30 cellular contexts compared by ENCODE assay signal in the genomic region with DNA sequence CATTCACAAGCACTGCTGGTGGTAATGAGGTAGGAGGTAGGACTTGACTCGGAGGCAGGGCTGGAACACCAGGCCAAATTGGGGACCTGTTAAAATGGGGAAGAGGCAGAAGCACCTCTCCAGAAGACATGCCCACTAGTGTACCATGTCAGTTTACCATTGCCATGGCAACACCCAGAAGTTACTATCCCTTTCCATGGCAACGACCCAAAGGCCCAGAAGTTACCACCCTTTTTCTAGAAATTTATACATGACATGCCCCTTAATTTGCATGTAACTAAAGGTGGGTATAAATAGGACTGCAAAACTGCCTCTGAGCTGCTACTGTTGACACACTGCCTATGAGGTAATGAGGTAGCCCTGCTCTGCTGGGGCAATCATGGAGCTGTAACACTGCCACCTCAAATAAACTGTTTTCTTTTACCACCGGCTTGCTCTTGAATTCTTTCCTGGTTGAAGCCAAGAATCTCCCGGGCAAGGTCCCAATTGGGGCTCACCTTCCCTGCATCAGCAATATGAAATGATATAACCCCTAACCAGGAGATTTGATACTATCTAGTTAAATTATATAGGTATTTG. TPM values are rescaled to one million over a fixed set of nuclear protein-coding genes. Genes with fewer than 3 reads are reported as not detected.
DNase-seq lines count a peak whose midpoint lies in the region; ATAC-seq, FAIRE-seq and TF ChIP-seq lines count a peak whose summit lies in the region.
"Had no signal": no experiment of that assay in that cellular context is flagged by ENCODE, and none has a peak within 500 bp of the region (broad histone marks: within the 10 kb centered on the region; RNA-seq: fewer than 3 reads in every experiment).

No MANE protein-coding gene starts in this region.

- CTCF ChIA-PET in K562 (lab: Yijun Ruan, JAX; ENCODE audit: low intra/inter-chr PET ratio), result no interaction called here

- no peak for ATAC-seq in K562
- ATAC-seq in mucosa of descending colon, result peak; percentile 66
- ATAC-seq in left ventricle myocardium superior, result no peak
- no peak for ATAC-seq in HG02840 (IDR thresholded peaks at IDR 0.05; ENCODE audit: low FRiP score, unreplicated experiment)
- ATAC-seq: CD8-positive, alpha-beta T cell; GM23338; Panc1 had no signal

- intact Hi-C loops in K562 (cut with micrococcal nuclease) (no loop called here), mucosa of descending colon (cut with DNase I, micrococcal nuclease) (no loop called here), left ventricle myocardium superior (cut with micrococcal nuclease) (no loop called here)

- no peaks in the 10 kb centered on the region for H3F3A ChIP-seq in MM.1S (ENCODE audit: insufficient read depth, low read length)

- H3K4me2 ChIP-seq in MM.1S (ENCODE audit: low read depth, low read length), result no peak overlapping the region
- H3K4me2 ChIP-seq in K562 (ENCODE audit: insufficient read depth, low read length), result no peak overlapping the region
- H3K4me2 ChIP-seq: GM23338 had no signal

- in situ Hi-C loops in K562 (cut with MboI), result no loop called here

- FAIRE-seq in K562 (lab: Jason Lieb, UNC), result no peak
- FAIRE-seq: GM12891 had no signal

- BruUV-seq in K562 (replicated peaks; lab: Mats Ljungman, UMichigan), result no TSS peak

- H3K4me1 ChIP-seq in MM.1S (ENCODE audit: low read length) (no peaks in the 10 kb centered on the region), K562 (replicated peaks in 1 of 2; ENCODE audit: control insufficient read depth in 2 of 2, insufficient read depth in 2 of 2, low read length in 2 of 2) (no peaks in the 10 kb centered on the region), mucosa of descending colon (ENCODE audit: low read depth) (no peaks in the 10 kb centered on the region)
- H3K4me1 ChIP-seq: Caco-2 had no signal

- WGBS in K562 (ENCODE audit: insufficient coverage, low coverage, missing lambda C conversion rate), result 13% methylated on average over 4 of the region's 4 CpGs

- TF ChIP-seq EP300 in K562 (IDR thresholded peaks at IDR 0.05; ENCODE audit: low read length), result no peak

- H3K36me3 ChIP-seq in MM.1S (replicated peaks; ENCODE audit: insufficient read depth, low read length), result no peaks in the 10 kb centered on the region
- no peaks in the 10 kb centered on the region for H3K36me3 ChIP-seq in K562 (ENCODE audit: control insufficient read depth, insufficient read depth, low read length)
- H3K36me3 ChIP-seq in mucosa of descending colon (ENCODE audit: low read depth), result no peaks in the 10 kb centered on the region
- H3K36me3 ChIP-seq: MG63 had no signal

- DNase-seq in DMS53 (lab: John Stamatoyannopoulos, UW) (peak; percentile 22), DMS53 treated with DMSO at 0.1 percent for 48 hours (lab: John Stamatoyannopoulos, UW; ENCODE audit: unreplicated experiment) (no peak), MM.1S (peak; percentile 8), K562 (ENCODE audit: extremely low read depth in 1 of 4, low spot score in 3 of 4) (no peak), mucosa of descending colon (peak in 1 of 3 donors; percentile 29), left ventricle myocardium superior (no peak), NCI-H510A (lab: John Stamatoyannopoulos, UW) (no peak)
- DNase-seq: Caco-2; CD8-positive, alpha-beta T cell; DMS79 treated with DMSO at 0.1 percent for 48 hours; GF-D8; HCEC 1CT; Kasumi-1; MG63; NCI-H1048; NCI-H1417; NCI-H1694; NCI-H2029 treated with DMSO at 0.1 percent for 48 hours; NCI-H2171; NCI-H524 treated with DMSO at 0.1 percent for 48 hours; NCI-H774; SHP77 had no signal

- H4K20me1 ChIP-seq in MM.1S (ENCODE audit: insufficient read depth, low read length) (no peaks in the 10 kb centered on the region), K562 (replicated peaks; ENCODE audit: control insufficient read depth, insufficient read depth, low read length) (no peaks in the 10 kb centered on the region)

- no peak overlapping the region for H3K4me3 ChIP-seq in MM.1S (ENCODE audit: low read length)
- no peak overlapping the region for H3K4me3 ChIP-seq in K562
- no peak overlapping the region for H3K4me3 ChIP-seq in mucosa of descending colon
- H3K4me3 ChIP-seq: GM23338, MG63 had no signal

- no peaks in the 10 kb centered on the region for H3K9me1 ChIP-seq in K562 (ENCODE audit: control insufficient read depth, insufficient read depth, low read length)

- TF ChIP-seq CTCF in MM.1S (IDR thresholded peaks at IDR 0.05; ENCODE audit: low read length) (no peak), K562 (IDR thresholded peaks at IDR 0.05 in 2 of 3, conservative IDR thresholded peaks at IDR 0.05 in 1 of 3; ENCODE audit: insufficient read depth in 2 of 3, low read depth in 1 of 3, low read length in 3 of 3) (no peak), mucosa of descending colon (IDR thresholded peaks at IDR 0.05) (no peak)

- POLR2A ChIA-PET in K562 (lab: Yijun Ruan, JAX), result interaction anchor here (0.5 kb wide), 1 partner anchor 400 kb away, joined by 4 read pairs; no protein-coding TSS in a partner anchor

- TF ChIP-seq RAD21 in K562 (CRISPR knock-in tag; conservative IDR thresholded peaks at IDR 0.05 in 1 of 2, IDR thresholded peaks at IDR 0.05 in 1 of 2), result no peak

- H3K9ac ChIP-seq in MM.1S (ENCODE audit: low read length) (no peak overlapping the region), K562 (ENCODE audit: insufficient read depth in 1 of 2, low read depth in 2 of 2, low read length in 2 of 2) (no peak overlapping the region)

- H3K27ac ChIP-seq in MM.1S (ENCODE audit: low read length) (no peak overlapping the region), K562 (ENCODE audit: extremely low read depth, low read depth, low read length) (no peak overlapping the region)
- H3K27ac ChIP-seq: 22Rv1, C4-2B, RWPE1 had no signal

- no peaks in the 10 kb centered on the region for H3K79me2 ChIP-seq in MM.1S (ENCODE audit: low read length)
- no peaks in the 10 kb centered on the region for H3K79me2 ChIP-seq in K562 (ENCODE audit: control insufficient read depth, insufficient read depth, low read length)

- H3K9me3 ChIP-seq in MM.1S (replicated peaks; ENCODE audit: insufficient read depth, low read length) (no peaks in the 10 kb centered on the region), K562 (replicated peaks; ENCODE audit: control insufficient read depth, insufficient read depth, low read depth, low read length) (no peaks in the 10 kb centered on the region), mucosa of descending colon (no peaks in the 10 kb centered on the region)
- H3K9me3 ChIP-seq: Caco-2, MG63 had no signal

- H3K27me3 ChIP-seq in MM.1S (replicated peaks; ENCODE audit: insufficient read depth, low read length) (no peaks in the 10 kb centered on the region), K562 (ENCODE audit: control insufficient read depth in 2 of 2, insufficient read depth in 2 of 2, low read length in 2 of 2) (no peaks in the 10 kb centered on the region)
- H3K27me3 ChIP-seq: MG63 had no signal

- no peak for TF ChIP-seq POLR2A in K562 (conservative IDR thresholded peaks at IDR 0.05)

- H3K9me2 ChIP-seq in MM.1S (replicated peaks; ENCODE audit: insufficient read depth, low read length), result no peaks in the 10 kb centered on the region

- H2AFZ ChIP-seq in MM.1S (ENCODE audit: low read length), result no peak overlapping the region
- H2AFZ ChIP-seq in K562 (ENCODE audit: low read depth, low read length), result no peak overlapping the region
- H2AFZ ChIP-seq: GM23338 had no signal

TF ChIP-seq in K562, 482 proteins besides CTCF, POLR2A, EP300 and RAD21:
- no peak for TF ChIP-seq XRCC5 (IDR thresholded peaks at IDR 0.05; ENCODE audit: low read depth, low read length)
- TF ChIP-seq ZNF586 (CRISPR knock-in tag; conservative IDR thresholded peaks at IDR 0.05), result no peak
- peak; percentile 70 for TF ChIP-seq RFX1 (IDR thresholded peaks at IDR 0.05)

RNA-seq across cellular contexts. Expression of a gene that starts 13.9 kb away (rescaled TPM):
- total RNA-seq in K562 (2011; cell fraction: chromatin; rRNA removed; ENCODE audit: low replicate concordance), result 17.1 and 41.1 TPM in 2 replicates
- total RNA-seq in K562 (2011; cell fraction: nucleolus; rRNA removed), result 12.8 and 16.2 TPM in 2 replicates
- total RNA-seq in K562 (2011; cell fraction: nucleoplasm; rRNA removed), result 27.7 and 42.0 TPM in 2 replicates
- 246 and 255 TPM in 2 replicates for total RNA-seq in K562 (2014; rRNA removed)
- total RNA-seq in K562 (2014; rRNA removed; fragmentation: Illumina TruSeq; extraction: Trizol), result 222 and 244 TPM in 2 replicates
- total RNA-seq in K562 (2015; rRNA removed; fragmentation: Illumina TruSeq; extraction: Trizol), result 147 and 154 TPM in 2 replicates
- 135 and 149 TPM in 2 replicates for total RNA-seq in K562 (2021)
- polyA plus RNA-seq in K562 (2011; rRNA removed), result 124 and 133 TPM in 2 replicates
- polyA plus RNA-seq in K562 (2011; cell fraction: cytosol; rRNA removed), result 22.6 and 64.0 TPM in 2 replicates
- 28.3 and 55.7 TPM in 2 replicates for polyA plus RNA-seq in K562 (2011; cell fraction: nucleus; rRNA removed)
- polyA plus RNA-seq in K562 (2012), result 203 and 235 TPM in 2 replicates
- 359 and 399 TPM in 2 replicates for polyA plus RNA-seq in K562 (2014; fragmentation: Illumina TruSeq; extraction: Trizol)
- 100 to 1,000 TPM in 1 of 2 experiments, 10 to 100 TPM in 1; 74.6 to 104 TPM for polyA plus RNA-seq in K562 (2014; fragmentation: Nextera tagmentation; extraction: Ambion mirVana)
- polyA plus RNA-seq in K562 (2014; rRNA removed), result 309 and 343 TPM in 2 replicates
- polyA minus RNA-seq in K562 (2011; rRNA and poly(A)+ RNA removed), result 36.7 and 45.7 TPM in 2 replicates
- 17.1 and 18.0 TPM in 2 replicates for polyA minus RNA-seq in K562 (2011; cell fraction: cytosol; rRNA and poly(A)+ RNA removed)
- polyA minus RNA-seq in K562 (2011; cell fraction: nucleus; rRNA and poly(A)+ RNA removed), result 8.5 and 23.7 TPM in 2 replicates
- 10 to 100 TPM in 1 of 3 donors, 1 to 10 TPM in 2; 7.8 to 34.0 (median 8.9) TPM for total RNA-seq in mucosa of descending colon
- 29.6 TPM for total RNA-seq in left ventricle myocardium superior
- total RNA-seq: OCI-LY7 had no signal

RNA-seq across cellular contexts. Expression of a gene that starts 53.9 kb away (rescaled TPM):
- total RNA-seq in K562 (2011; cell fraction: chromatin; rRNA removed; ENCODE audit: low replicate concordance), result 7.6 and 17.8 TPM in 2 replicates
- 4.7 and 5.3 TPM in 2 replicates for total RNA-seq in K562 (2011; cell fraction: nucleolus; rRNA removed)
- 9.1 and 16.0 TPM in 2 replicates for total RNA-seq in K562 (2011; cell fraction: nucleoplasm; rRNA removed)
- total RNA-seq in K562 (2014; rRNA removed) (63.3 and 82.6 TPM in 2 replicates), K562 (2014; rRNA removed; fragmentation: Illumina TruSeq; extraction: Trizol) (106 and 120 TPM in 2 replicates), K562 (2015; rRNA removed; fragmentation: Illumina TruSeq; extraction: Trizol) (75.7 and 84.5 TPM in 2 replicates), K562 (2021) (47.8 and 49.0 TPM in 2 replicates), mucosa of descending colon (10 to 100 TPM; 24.4 to 43.0 (median 31.2) TPM), left ventricle myocardium superior (37.5 TPM)
- polyA plus RNA-seq in K562 (2011; rRNA removed) (61.1 and 66.3 TPM in 2 replicates), K562 (2014; fragmentation: Illumina TruSeq; extraction: Trizol) (94.0 and 110 TPM in 2 replicates), K562 (2014; fragmentation: Nextera tagmentation; extraction: Ambion mirVana) (100 to 1,000 TPM; 153 to 178 TPM), K562 (2014; rRNA removed) (82.4 and 101 TPM in 2 replicates)
- polyA plus RNA-seq in K562 (2011; cell fraction: cytosol; rRNA removed), result 8.5 and 33.0 TPM in 2 replicates
- 5.0 and 15.6 TPM in 2 replicates for polyA plus RNA-seq in K562 (2011; cell fraction: nucleus; rRNA removed)
- polyA plus RNA-seq in K562 (2012), result 52.8 and 85.4 TPM in 2 replicates
- 27.1 and 39.1 TPM in 2 replicates for polyA minus RNA-seq in K562 (2011; rRNA and poly(A)+ RNA removed)
- polyA minus RNA-seq in K562 (2011; cell fraction: cytosol; rRNA and poly(A)+ RNA removed), result 12.5 and 12.8 TPM in 2 replicates
- polyA minus RNA-seq in K562 (2011; cell fraction: nucleus; rRNA and poly(A)+ RNA removed), result 3.6 and 10.7 TPM in 2 replicates

Comparison
In these comparisons a context has a peak if more than half of its experiments do, and no peak if none do; other contexts are left out.
1. DNase-seq: peak in DMS53 (single experiment) and MM.1S (single experiment); none in DMS53 treated with DMSO at 0.1 percent for 48 hours (single experiment), K562 (0 of 4), left ventricle myocardium superior (single experiment) and NCI-H510A (single experiment).